1 cellular context compared by ENCODE assay signal in the genomic region with DNA sequence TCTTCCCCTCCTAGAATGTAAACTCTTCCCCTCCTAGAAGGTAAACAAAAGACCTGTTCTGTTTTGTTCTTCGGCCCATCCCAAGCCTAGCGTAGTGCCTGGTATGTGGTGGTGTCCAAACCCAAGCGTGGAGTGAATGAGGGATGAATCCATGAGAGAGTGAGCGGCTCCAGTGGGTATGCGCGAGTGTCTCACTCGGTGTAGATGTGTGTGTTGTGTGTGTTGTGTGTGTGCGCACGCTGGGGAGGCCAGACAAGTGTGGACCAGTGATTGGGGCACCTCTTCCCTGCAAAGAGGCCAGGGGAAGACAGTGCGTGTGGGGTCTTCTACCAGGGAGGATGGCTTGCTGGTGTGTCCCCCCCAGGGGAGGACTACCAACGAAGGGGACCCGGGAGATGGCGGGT.
TF ChIP-seq lines count a peak whose summit lies in the region.

No MANE protein-coding gene starts in this region.

TF ChIP-seq in K562, 482 proteins besides CTCF, POLR2A, EP300 and RAD21:
- 0 out of 2 replicates have a peak, but pooled peaks have one; percentile 25 for TF ChIP-seq NFRKB (IDR thresholded peaks at IDR 0.05; ENCODE audit: low read depth)
- TF ChIP-seq NR4A1 (CRISPR knock-in tag; IDR thresholded peaks at IDR 0.05): no peak
- TF ChIP-seq NR4A1 (tag; IDR thresholded peaks at IDR 0.05): 0 out of 2 replicates have a peak, but pooled peaks have one; percentile 34
- TF ChIP-seq HOXB6 (CRISPR knock-in tag; IDR thresholded peaks at IDR 0.05; ENCODE audit: borderline replicate concordance): no peak
- TF ChIP-seq, protein P1, sequence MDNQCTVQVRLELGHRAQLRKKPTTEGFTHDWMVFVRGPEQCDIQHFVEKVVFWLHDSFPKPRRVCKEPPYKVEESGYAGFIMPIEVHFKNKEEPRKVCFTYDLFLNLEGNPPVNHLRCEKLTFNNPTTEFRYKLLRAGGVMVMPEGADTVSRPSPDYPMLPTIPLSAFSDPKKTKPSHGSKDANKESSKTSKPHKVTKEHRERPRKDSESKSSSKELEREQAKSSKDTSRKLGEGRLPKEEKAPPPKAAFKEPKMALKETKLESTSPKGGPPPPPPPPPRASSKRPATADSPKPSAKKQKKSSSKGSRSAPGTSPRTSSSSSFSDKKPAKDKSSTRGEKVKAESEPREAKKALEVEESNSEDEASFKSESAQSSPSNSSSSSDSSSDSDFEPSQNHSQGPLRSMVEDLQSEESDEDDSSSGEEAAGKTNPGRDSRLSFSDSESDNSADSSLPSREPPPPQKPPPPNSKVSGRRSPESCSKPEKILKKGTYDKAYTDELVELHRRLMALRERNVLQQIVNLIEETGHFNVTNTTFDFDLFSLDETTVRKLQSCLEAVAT (IDR thresholded peaks at IDR 0.05): peak in 1 of 2 experiments; percentile 79; a peak in 2 of 4 replicates
